Comparison of ENCODE assay signal across 8 cellular contexts in genomic region chr12:53380797-53381738, GRCh38. TPM values are rescaled to one million over a fixed set of nuclear protein-coding genes. Genes with fewer than 3 reads are reported as not detected.
DNase-seq lines count a peak whose midpoint lies in the region; ATAC-seq and TF ChIP-seq lines count a peak whose summit lies in the region.

No MANE protein-coding gene starts in this region.

- DNase-seq in AG20443 (ENCODE audit: low spot score) (peak; percentile 14), astrocyte of the cerebellum (ENCODE audit: low read depth) (no peak), left lung (peak in 1 of 2 donors; percentile 40), tibial artery (peak in 1 of 2 donors; percentile 39), hepatic stellate cell (ENCODE audit: low spot score) (no peak), NCI-H128 (lab: John Stamatoyannopoulos, UW; ENCODE audit: unreplicated experiment) (no peak), H4 (ENCODE audit: low spot score) (no peak)

- no peaks in the 10 kb centered on the region for H3K9me3 Mint-ChIP-seq in IgD-negative memory B cell

- H3K9me3 ChIP-seq in left lung (no peaks in the 10 kb centered on the region), tibial artery (no peaks in the 10 kb centered on the region)

- peak overlapping the region; percentile 86 to 97 for H3K27ac ChIP-seq in left lung
- H3K27ac ChIP-seq in tibial artery: peak overlapping the region; percentile 93 to 98

- no peaks in the 10 kb centered on the region for H3K27me3 Mint-ChIP-seq in IgD-negative memory B cell

- H3K27ac Mint-ChIP-seq in IgD-negative memory B cell: peak overlapping the region; percentile 71 to 90 (median 89)

- H3K4me1 ChIP-seq in left lung (peaks cover 54 to 61% of the 10 kb centered on the region in 2 donors), tibial artery (peaks cover 0 to 58% (median 48%) of the 10 kb centered on the region in 4 donors)

- H3K27me3 ChIP-seq in left lung: no peaks in the 10 kb centered on the region
- H3K27me3 ChIP-seq in tibial artery: no peaks in the 10 kb centered on the region

- intact Hi-C loops in left lung (cut with DNase I) (no loop called here), tibial artery (cut with DNase I; ENCODE audit: low total_unique reads) (no loop called here)

- H3K36me3 ChIP-seq in left lung (peaks cover 0 to 43% of the 10 kb centered on the region in 2 donors), tibial artery (peaks cover 36 to 41% (median 39%) of the 10 kb centered on the region in 3 donors)

- H3K4me3 ChIP-seq in astrocyte of the cerebellum (ENCODE audit: low read depth, low read length) (peak overlapping the region; percentile 49), left lung (peak overlapping the region; percentile 34 to 59), tibial artery (peak overlapping the region; percentile 74 to 75)

- H3K4me3 Mint-ChIP-seq in IgD-negative memory B cell: peak overlapping the region; percentile 76 to 95 (median 90)

- in situ Hi-C loops in astrocyte of the cerebellum (cut with HindIII; ENCODE audit: low sequenced_read_pairs): no loop called here

- TF ChIP-seq CTCF in astrocyte of the cerebellum (IDR thresholded peaks at IDR 0.05; ENCODE audit: low read depth, low read length, missing control alignments) (no peak), left lung (IDR thresholded peaks at IDR 0.05) (no peak), tibial artery (IDR thresholded peaks at IDR 0.05) (no peak)

- peaks cover 18 to 38% (median 31%) of the 10 kb centered on the region in 3 donors for H3K4me1 Mint-ChIP-seq in IgD-negative memory B cell

- H3K36me3 Mint-ChIP-seq in IgD-negative memory B cell: peaks cover 11% of the 10 kb centered on the region

- ATAC-seq in left lung: no peak

RNA-seq across cellular contexts. Expression of gene SP1, which starts 1.1 kb away (rescaled TPM):
- polyA plus RNA-seq in IgD-negative memory B cell: 9.1 TPM
- 10 to 100 TPM; 69.5 to 78.0 TPM for total RNA-seq in left lung
- total RNA-seq in H4 (2014; rRNA removed; shearing (Covaris generic)): 26.9 and 33.4 TPM in 2 replicates

RNA-seq across cellular contexts. Expression of gene AMHR2, which starts 42.6 kb away (rescaled TPM):
- polyA plus RNA-seq in IgD-negative memory B cell: not detected
- total RNA-seq in left lung: under 1 TPM in 1 of 2 donors, not detected in 1; 0.18 TPM
- not detected in 2 replicates for total RNA-seq in H4 (2014; rRNA removed; shearing (Covaris generic))

RNA-seq across cellular contexts. Expression of gene SP7, which starts 44.9 kb away (rescaled TPM):
- not detected for polyA plus RNA-seq in IgD-negative memory B cell
- under 1 TPM in 1 of 2 donors, not detected in 1; 0.64 TPM for total RNA-seq in left lung
- total RNA-seq in H4 (2014; rRNA removed; shearing (Covaris generic)): not detected in 2 replicates

RNA-seq across cellular contexts. Expression of gene AAAS, which starts 59.7 kb away (rescaled TPM):
- 41.3 TPM for polyA plus RNA-seq in IgD-negative memory B cell
- total RNA-seq in left lung: 10 to 100 TPM; 44.0 to 51.2 TPM
- total RNA-seq in H4 (2014; rRNA removed; shearing (Covaris generic)): 57.0 and 74.6 TPM in 2 replicates
